ENCODE assay signal across 1 cellular context in genomic region chr1:201530741-201531521, GRCh38.
TF ChIP-seq lines count a peak whose summit lies in the region.

No MANE protein-coding gene starts in this region.

TF ChIP-seq in HepG2, 621 proteins besides CTCF, POLR2A, EP300 and RAD21 (continued from another document):
- TF ChIP-seq ARID4A (CRISPR knock-in tag; IDR thresholded peaks at IDR 0.05; ENCODE audit: borderline replicate concordance): no peak
